8 cellular contexts compared by ENCODE assay signal in the genomic region with DNA sequence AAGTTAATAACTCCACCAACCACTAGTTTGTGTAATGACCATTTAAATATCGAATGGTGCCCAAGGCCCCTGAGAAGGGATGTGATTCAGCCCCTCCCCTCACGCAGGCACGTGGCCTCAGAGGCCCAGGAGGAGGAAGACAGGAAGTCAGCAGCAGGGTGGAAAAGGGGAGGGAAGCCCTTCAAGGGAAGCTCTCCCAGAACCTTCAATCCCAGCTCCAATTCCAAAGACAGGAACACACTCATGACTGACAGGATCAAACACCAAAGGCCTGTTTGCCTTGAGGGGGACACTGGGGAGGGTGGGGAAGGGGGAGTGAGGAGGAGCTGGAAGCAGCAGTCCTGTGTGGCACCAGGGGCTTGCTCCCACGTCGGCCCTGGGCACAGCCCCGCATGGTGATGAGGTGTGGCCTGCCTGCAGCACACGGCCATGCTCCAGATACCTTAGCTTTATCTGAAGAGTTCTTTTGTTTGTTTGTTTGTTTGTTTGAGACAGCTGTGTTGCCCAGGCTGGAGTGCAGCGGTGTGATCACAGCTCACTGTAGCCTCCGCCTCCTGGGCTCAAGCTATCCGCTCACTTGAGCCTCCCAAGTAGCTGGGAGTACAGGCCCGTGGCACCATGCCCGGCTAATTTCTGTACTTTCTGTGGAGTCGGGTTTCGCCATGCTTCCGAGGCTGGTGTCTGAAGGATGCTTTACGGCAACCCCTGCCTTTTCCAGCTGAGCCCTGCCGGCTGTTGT.
DNase-seq lines count a peak whose midpoint lies in the region; ATAC-seq and TF ChIP-seq lines count a peak whose summit lies in the region.

No MANE protein-coding gene starts in this region.

- H3K4me1 Mint-ChIP-seq in CD8-positive, alpha-beta T cell (ENCODE audit: low read depth) = peaks cover 92% of the 10 kb centered on the region
- H3K4me1 Mint-ChIP-seq in stimulated activated effector memory CD8-positive, alpha-beta T cell treated with anti-CD3 and anti-CD28 coated beads, Interleukin-12 subunit alpha, Interleukin-12 subunit beta, amount 100 ng/mL, for 72 hours = peaks cover 98% of the 10 kb centered on the region

- peaks cover 83% of the 10 kb centered on the region for H3K4me1 ChIP-seq in CD8-positive, alpha-beta T cell (ENCODE audit: insufficient read depth, low read length)
- peaks cover 52 to 100% (median 91%) of the 10 kb centered on the region in 9 donors for H3K4me1 ChIP-seq in heart right ventricle

- H3K27me3 ChIP-seq in CD8-positive, alpha-beta T cell (ENCODE audit: insufficient read depth, low read length) = no peaks in the 10 kb centered on the region
- H3K27me3 ChIP-seq in WERI-Rb-1 (ENCODE audit: insufficient read depth, low read depth, severe bottlenecking) = no peaks in the 10 kb centered on the region
- no peaks in the 10 kb centered on the region for H3K27me3 ChIP-seq in heart right ventricle

- peak overlapping the region; percentile 62 for H3K27ac Mint-ChIP-seq in CD8-positive, alpha-beta T cell
- peak overlapping the region; percentile 96 for H3K27ac Mint-ChIP-seq in stimulated activated effector memory CD8-positive, alpha-beta T cell treated with anti-CD3 and anti-CD28 coated beads, Interleukin-12 subunit alpha, Interleukin-12 subunit beta, amount 100 ng/mL, for 72 hours

- peaks cover 31% of the 10 kb centered on the region for H3K36me3 Mint-ChIP-seq in CD8-positive, alpha-beta T cell
- H3K36me3 Mint-ChIP-seq in stimulated activated effector memory CD8-positive, alpha-beta T cell treated with anti-CD3 and anti-CD28 coated beads, Interleukin-12 subunit alpha, Interleukin-12 subunit beta, amount 100 ng/mL, for 72 hours = peaks cover 80% of the 10 kb centered on the region

- H3K36me3 ChIP-seq in CD8-positive, alpha-beta T cell (ENCODE audit: insufficient read depth, low read length) = no peaks in the 10 kb centered on the region
- H3K36me3 ChIP-seq in KOPT-K1 (ENCODE audit: insufficient read depth, low read length) (peaks cover 25% of the 10 kb centered on the region; the same call in 1 of the 2 replicates), WERI-Rb-1 (no peaks in the 10 kb centered on the region), heart right ventricle (peaks cover 0 to 7% (median 0%) of the 10 kb centered on the region in 9 donors)

- H3K27me3 Mint-ChIP-seq in CD8-positive, alpha-beta T cell (ENCODE audit: low read depth) = no peaks in the 10 kb centered on the region

- TF ChIP-seq CTCF in CD8-positive, alpha-beta T cell (IDR thresholded peaks at IDR 0.05) = no peak
- TF ChIP-seq CTCF in WERI-Rb-1 (IDR thresholded peaks at IDR 0.05; ENCODE audit: low read depth, low read length) = no peak
- TF ChIP-seq CTCF in heart right ventricle (IDR thresholded peaks at IDR 0.05) = no peak

- H3K4me3 Mint-ChIP-seq in CD8-positive, alpha-beta T cell = no peak overlapping the region
- H3K4me3 Mint-ChIP-seq in stimulated activated effector memory CD8-positive, alpha-beta T cell treated with anti-CD3 and anti-CD28 coated beads, Interleukin-12 subunit alpha, Interleukin-12 subunit beta, amount 100 ng/mL, for 72 hours = peak overlapping the region; percentile 77

- no peak overlapping the region for H3K27ac ChIP-seq in CD8-positive, alpha-beta T cell (ENCODE audit: low read depth, low read length)
- H3K27ac ChIP-seq in KOPT-K1 (ENCODE audit: low read depth, low read length, poor library complexity, severe bottlenecking) = peak overlapping the region; percentile 19
- 0 out of 2 replicates have a peak overlapping the region, but pooled peaks have one; percentile 16 for H3K27ac ChIP-seq in WERI-Rb-1
- peak overlapping the region in 8 of 10 donors; percentile 2 to 92 (median 36) for H3K27ac ChIP-seq in heart right ventricle

- 52 to 56% methylated on average over 17 of the region's 17 CpGs for WGBS in heart right ventricle, 2 donors

- CTCF ChIA-PET in CD8-positive, alpha-beta T cell (lab: Charles Lee) = interaction anchor here (1.5 kb wide), 1 partner anchor 235 kb away, joined by 3 read pairs; no protein-coding TSS in a partner anchor

- POLR2A ChIA-PET in CD8-positive, alpha-beta T cell (lab: Charles Lee) = interaction anchor here (1.7 kb wide), 1 partner anchor 9 kb away, joined by 5 read pairs; no protein-coding TSS in a partner anchor

- no peak overlapping the region for H3K4me3 ChIP-seq in CD8-positive, alpha-beta T cell (ENCODE audit: low read depth, low read length)
- H3K4me3 ChIP-seq in WERI-Rb-1 (ENCODE audit: low read depth, low read length) (no peak overlapping the region), heart right ventricle (no peak overlapping the region)

- H3K9me3 Mint-ChIP-seq in CD8-positive, alpha-beta T cell = no peaks in the 10 kb centered on the region
- no peaks in the 10 kb centered on the region for H3K9me3 Mint-ChIP-seq in stimulated activated effector memory CD8-positive, alpha-beta T cell treated with anti-CD3 and anti-CD28 coated beads, Interleukin-12 subunit alpha, Interleukin-12 subunit beta, amount 100 ng/mL, for 72 hours

- peak in 1 of 7 experiments; percentile 10 for DNase-seq in CD8-positive, alpha-beta T cell
- DNase-seq in WERI-Rb-1 (no peak), heart right ventricle (peak in 1 of 2 donors; percentile 49), NAMALWA (ENCODE audit: low spot score) (no peak)
- no peak for DNase-seq in stimulated activated effector memory CD8-positive, alpha-beta T cell treated with anti-CD3 and anti-CD28 coated beads, Interleukin-12 subunit alpha, Interleukin-12 subunit beta, amount 100 ng/mL, for 72 hours (ENCODE audit: low spot score in 2 of 2)

- H3K9me3 ChIP-seq in CD8-positive, alpha-beta T cell (ENCODE audit: low read length) = no peaks in the 10 kb centered on the region
- H3K9me3 ChIP-seq in KOPT-K1 (ENCODE audit: insufficient read depth, low read length, poor library complexity, severe bottlenecking) (no peaks in the 10 kb centered on the region), WERI-Rb-1 (ENCODE audit: severe bottlenecking) (no peaks in the 10 kb centered on the region), heart right ventricle (no peaks in the 10 kb centered on the region)

- intact Hi-C loops in CD8-positive, alpha-beta T cell (cut with DNase I, micrococcal nuclease) = no loop called here
- intact Hi-C loops in heart right ventricle (cut with DNase I) = loop anchor here in 1 of 10 donors (10.0 kb wide), 1 partner anchor 232 kb away; no protein-coding TSS in a partner anchor

- no peak for ATAC-seq in CD8-positive, alpha-beta T cell
- ATAC-seq in heart right ventricle (peak in 2 of 8 donors; percentile 23), HG03097 (IDR thresholded peaks at IDR 0.05; ENCODE audit: low FRiP score, unreplicated experiment) (no peak), HG02973 (IDR thresholded peaks at IDR 0.05; ENCODE audit: unreplicated experiment) (no peak)
- no peak for ATAC-seq in stimulated activated effector memory CD8-positive, alpha-beta T cell treated with anti-CD3 and anti-CD28 coated beads, Interleukin-12 subunit alpha, Interleukin-12 subunit beta, amount 100 ng/mL, for 72 hours
